In the genomic region with DNA sequence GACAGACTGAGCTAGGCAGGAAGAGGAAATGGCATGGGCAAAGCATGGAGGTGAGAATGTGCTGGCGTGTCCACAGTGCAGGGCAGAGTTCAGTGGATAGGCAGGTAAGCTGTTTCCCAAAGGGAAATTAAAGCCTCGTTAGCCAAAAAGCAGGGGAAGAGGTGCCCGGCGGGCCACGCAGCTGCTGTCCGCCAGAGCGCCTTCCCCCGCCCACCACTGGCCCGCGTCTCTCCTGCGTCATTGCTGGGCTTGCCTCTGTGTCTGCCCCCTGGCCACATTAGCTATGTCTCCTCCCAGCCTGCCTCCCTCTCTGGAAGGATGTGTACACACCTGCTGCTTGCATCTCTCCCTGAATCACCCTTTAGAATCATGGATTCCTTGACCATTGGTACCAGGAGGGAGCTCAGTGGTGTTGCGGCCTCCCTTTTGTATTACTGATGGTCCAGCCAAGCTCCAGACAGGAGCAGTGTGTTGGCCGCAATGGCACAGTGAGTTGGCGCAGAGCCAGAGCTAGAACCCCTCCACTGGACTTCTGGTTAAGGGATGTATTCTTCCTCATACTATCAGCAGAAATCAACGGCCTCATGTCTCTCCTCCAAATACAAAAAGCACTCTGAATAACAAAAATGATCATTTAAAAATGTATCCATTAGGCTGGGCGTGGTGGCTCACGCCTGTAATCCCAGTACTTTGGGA, we compare ENCODE assay signal across 13 cellular contexts. TPM values are rescaled to one million over a fixed set of nuclear protein-coding genes. Genes with fewer than 3 reads are reported as not detected.
A peak's percentile ranks its signal among the peaks of the same experiment; 100 is the strongest.
DNase-seq lines count a peak whose midpoint lies in the region; ATAC-seq and TF ChIP-seq lines count a peak whose summit lies in the region.
"Had no signal": no experiment of that assay in that cellular context is flagged by ENCODE, and none has a peak within 500 bp of the region (broad histone marks: within the 10 kb centered on the region; RNA-seq: fewer than 3 reads in every experiment).

No MANE protein-coding gene starts in this region.

- H3K4me3 Mint-ChIP-seq in Calu3 (ENCODE audit: low read depth, unreplicated experiment) (peak overlapping the region; percentile 54), chondrocyte (ENCODE audit: unreplicated experiment) (no peak overlapping the region), osteocyte (ENCODE audit: unreplicated experiment) (no peak overlapping the region), type B pancreatic cell (no peak overlapping the region)
- H3K4me3 Mint-ChIP-seq in activated naive CD8-positive, alpha-beta T cell treated with anti-CD3 and anti-CD28 coated beads for 36 hours = no peak overlapping the region
- H3K4me3 Mint-ChIP-seq: B cell had no signal

- H3K27ac Mint-ChIP-seq in Calu3 (ENCODE audit: unreplicated experiment) (peak overlapping the region; percentile 99), chondrocyte (ENCODE audit: unreplicated experiment) (peak overlapping the region; percentile 98), osteocyte (ENCODE audit: unreplicated experiment) (peak overlapping the region; percentile 95), type B pancreatic cell (no peak overlapping the region)
- no peak overlapping the region for H3K27ac Mint-ChIP-seq in activated naive CD8-positive, alpha-beta T cell treated with anti-CD3 and anti-CD28 coated beads for 36 hours
- H3K27ac Mint-ChIP-seq: B cell had no signal

- H3K27me3 Mint-ChIP-seq in Calu3 (ENCODE audit: unreplicated experiment) (no peaks in the 10 kb centered on the region), chondrocyte (ENCODE audit: low read depth) (no peaks in the 10 kb centered on the region), osteocyte (ENCODE audit: unreplicated experiment) (no peaks in the 10 kb centered on the region), type B pancreatic cell (peaks cover 3% of the 10 kb centered on the region)
- peaks cover 9% of the 10 kb centered on the region for H3K27me3 Mint-ChIP-seq in activated naive CD8-positive, alpha-beta T cell treated with anti-CD3 and anti-CD28 coated beads for 36 hours

- intact Hi-C loops in Calu3 (cut with micrococcal nuclease; ENCODE audit: unreplicated experiment) = no loop called here

- DNase-seq in Calu3 (no peak), NCI-H510A (lab: John Stamatoyannopoulos, UW) (peak; percentile 68), chondrocyte (ENCODE audit: low spot score) (no peak), osteocyte (ENCODE audit: extremely low spot score, unreplicated experiment) (no peak), ecto neural progenitor cell (ENCODE audit: low spot score) (no peak), type B pancreatic cell (ENCODE audit: extremely low spot score, unreplicated experiment) (no peak)
- DNase-seq in activated naive CD8-positive, alpha-beta T cell treated with anti-CD3 and anti-CD28 coated beads for 36 hours = no peak
- DNase-seq: NCI-H187 treated with DMSO at 0.1 percent for 48 hours had no signal

- H3K4me1 Mint-ChIP-seq in Calu3 (ENCODE audit: low read depth, unreplicated experiment) (peaks cover 56% of the 10 kb centered on the region), chondrocyte (ENCODE audit: low read depth) (peaks cover 63% of the 10 kb centered on the region), osteocyte (ENCODE audit: unreplicated experiment) (peaks cover 48% of the 10 kb centered on the region), type B pancreatic cell (ENCODE audit: unreplicated experiment) (peaks cover 34% of the 10 kb centered on the region)
- H3K4me1 Mint-ChIP-seq in activated naive CD8-positive, alpha-beta T cell treated with anti-CD3 and anti-CD28 coated beads for 36 hours = peaks cover 11% of the 10 kb centered on the region
- H3K4me1 Mint-ChIP-seq: B cell had no signal

- TF ChIP-seq CTCF in Calu3 (IDR thresholded peaks at IDR 0.05; ENCODE audit: unreplicated experiment) = no peak
- TF ChIP-seq CTCF in chondrocyte (IDR thresholded peaks at IDR 0.05) = no peak
- no peak for TF ChIP-seq CTCF in osteocyte (IDR thresholded peaks at IDR 0.05)
- no peak for TF ChIP-seq CTCF in type B pancreatic cell (conservative IDR thresholded peaks at IDR 0.05)

- H3K9me3 Mint-ChIP-seq in Calu3 (ENCODE audit: low read depth, unreplicated experiment) (peaks cover 5% of the 10 kb centered on the region), chondrocyte (ENCODE audit: low read depth) (no peaks in the 10 kb centered on the region), osteocyte (ENCODE audit: unreplicated experiment) (no peaks in the 10 kb centered on the region), type B pancreatic cell (peaks cover 4% of the 10 kb centered on the region)
- H3K9me3 Mint-ChIP-seq in activated naive CD8-positive, alpha-beta T cell treated with anti-CD3 and anti-CD28 coated beads for 36 hours = no peaks in the 10 kb centered on the region

- no peak for ATAC-seq in GM18907 (IDR thresholded peaks at IDR 0.05; ENCODE audit: unreplicated experiment)

- H3K36me3 Mint-ChIP-seq in Calu3 (ENCODE audit: insufficient read depth, unreplicated experiment) (peaks cover 19% of the 10 kb centered on the region), chondrocyte (ENCODE audit: low read depth) (no peaks in the 10 kb centered on the region), osteocyte (ENCODE audit: unreplicated experiment) (no peaks in the 10 kb centered on the region), type B pancreatic cell (no peaks in the 10 kb centered on the region)
- H3K36me3 Mint-ChIP-seq in activated naive CD8-positive, alpha-beta T cell treated with anti-CD3 and anti-CD28 coated beads for 36 hours = peaks cover 2% of the 10 kb centered on the region

- CTCF ChIA-PET in Calu3 (lab: Charles Lee) = interaction anchor here (1.6 kb wide), 1 partner anchor 70 kb away, joined by 6 read pairs; no protein-coding TSS in a partner anchor

- BruUV-seq in Calu3 (replicated peaks; lab: Mats Ljungman, UMichigan) = no TSS peak

RNA-seq across cellular contexts. Expression of gene SLC28A1, which starts 26.6 kb away (rescaled TPM):
- total RNA-seq in Calu3 (2022) = 0.17 and 0.37 TPM in 2 replicates
- total RNA-seq in chondrocyte = not detected in 3 replicates
- total RNA-seq in osteocyte = not detected in 2 replicates
- not detected for total RNA-seq in activated naive CD8-positive, alpha-beta T cell treated with anti-CD3 and anti-CD28 coated beads for 36 hours
- 0.19 and 0.31 TPM in 2 replicates for total RNA-seq in type B pancreatic cell (ENCODE audit: low replicate concordance)
- total RNA-seq: B cell, G401, HT1080, RPMI7951 had no signal

Comparison
In these comparisons a context has a peak if more than half of its experiments do, and no peak if none do; other contexts are left out.
1. H3K27ac Mint-ChIP-seq: peak in Calu3 (single experiment), chondrocyte (single experiment) and osteocyte (single experiment); none in activated naive CD8-positive, alpha-beta T cell treated with anti-CD3 and anti-CD28 coated beads for 36 hours (single experiment) and type B pancreatic cell (single experiment).